In genomic region chr1:6475381-6476133, GRCh38 we compare ENCODE assay signal across 8 cellular contexts. TPM values are rescaled to one million over a fixed set of nuclear protein-coding genes. Genes with fewer than 3 reads are reported as not detected.
DNase-seq lines count a peak whose midpoint lies in the region; ATAC-seq lines count a peak whose summit lies in the region.

No MANE protein-coding gene starts in this region.

- peak; percentile 55 for DNase-seq in Daoy (ENCODE audit: low read depth)
- peak; percentile 71 to 89 (median 76) for DNase-seq in T-helper 17 cell
- DNase-seq in activated naive CD8-positive, alpha-beta T cell treated with anti-CD3 and anti-CD28 coated beads, Interleukin-2, amount 50 U/mL, for 24 hours = peak; percentile 78
- DNase-seq in hepatic stellate cell (ENCODE audit: low spot score) = peak; percentile 89
- DNase-seq in stimulated activated CD4-positive, alpha-beta T cell treated with anti-CD3 and anti-CD28 coated beads, Interleukin-12 subunit alpha, Interleukin-12 subunit beta, amount 100 ng/mL, for 48 hours (ENCODE audit: low read depth in 2 of 3, low spot score in 1 of 3) = peak; percentile 56 to 74 (median 58)
- no peak for DNase-seq in posterior vena cava (ENCODE audit: low spot score)
- DNase-seq in A172 (ENCODE audit: low spot score) = no peak

- H3K27ac Mint-ChIP-seq in T-helper 17 cell = peak overlapping the region; percentile 39
- no peak overlapping the region for H3K27ac Mint-ChIP-seq in activated naive CD8-positive, alpha-beta T cell treated with anti-CD3 and anti-CD28 coated beads, Interleukin-2, amount 50 U/mL, for 24 hours

- no peaks in the 10 kb centered on the region for H3K36me3 Mint-ChIP-seq in T-helper 17 cell (ENCODE audit: low read depth)
- no peaks in the 10 kb centered on the region for H3K36me3 Mint-ChIP-seq in activated naive CD8-positive, alpha-beta T cell treated with anti-CD3 and anti-CD28 coated beads, Interleukin-2, amount 50 U/mL, for 24 hours (ENCODE audit: low read depth)

- no peaks in the 10 kb centered on the region for H3K9me3 Mint-ChIP-seq in activated naive CD8-positive, alpha-beta T cell treated with anti-CD3 and anti-CD28 coated beads, Interleukin-2, amount 50 U/mL, for 24 hours

- ATAC-seq in HG03354 (IDR thresholded peaks at IDR 0.05; ENCODE audit: poor library complexity, severe bottlenecking, unreplicated experiment) (peak; percentile 56), T-helper 17 cell (peak; percentile 98)
- ATAC-seq in activated naive CD8-positive, alpha-beta T cell treated with anti-CD3 and anti-CD28 coated beads, Interleukin-2, amount 50 U/mL, for 24 hours = peak; percentile 82

- intact Hi-C loops in posterior vena cava (cut with DNase I) = no loop called here

- H3K4me1 Mint-ChIP-seq in T-helper 17 cell = peaks cover 9% of the 10 kb centered on the region
- no peaks in the 10 kb centered on the region for H3K4me1 Mint-ChIP-seq in activated naive CD8-positive, alpha-beta T cell treated with anti-CD3 and anti-CD28 coated beads, Interleukin-2, amount 50 U/mL, for 24 hours

- no peaks in the 10 kb centered on the region for H3K9me3 ChIP-seq in T-helper 17 cell (ENCODE audit: control insufficient read depth, low read length, poor library complexity, severe bottlenecking)

- H3K27me3 Mint-ChIP-seq in T-helper 17 cell = no peaks in the 10 kb centered on the region
- H3K27me3 Mint-ChIP-seq in activated naive CD8-positive, alpha-beta T cell treated with anti-CD3 and anti-CD28 coated beads, Interleukin-2, amount 50 U/mL, for 24 hours = no peaks in the 10 kb centered on the region

- H3K4me3 Mint-ChIP-seq in T-helper 17 cell = no peak overlapping the region
- no peak overlapping the region for H3K4me3 Mint-ChIP-seq in activated naive CD8-positive, alpha-beta T cell treated with anti-CD3 and anti-CD28 coated beads, Interleukin-2, amount 50 U/mL, for 24 hours

RNA-seq across cellular contexts. Expression of gene TNFRSF25, which starts 9.6 kb away (rescaled TPM):
- total RNA-seq in Daoy (2014; rRNA removed; shearing (Covaris generic)) = 2.0 and 3.5 TPM in 2 replicates
- 100 to 1,000 TPM; 393 to 433 TPM for total RNA-seq in T-helper 17 cell
- 1 to 10 TPM; 7.0 to 9.2 TPM for total RNA-seq in posterior vena cava
- 5.1 and 6.2 TPM in 2 replicates for total RNA-seq in A172 (2014; rRNA removed; shearing (Covaris generic))

RNA-seq across cellular contexts. Expression of gene PLEKHG5, which starts 15.9 kb away (rescaled TPM):
- total RNA-seq in Daoy (2014; rRNA removed; shearing (Covaris generic)) = 8.1 and 8.4 TPM in 2 replicates
- 10 to 100 TPM; 10.8 to 12.8 TPM for total RNA-seq in T-helper 17 cell
- 10 to 100 TPM in 1 of 2 donors, 1 to 10 TPM in 1; 8.9 to 13.0 TPM for total RNA-seq in posterior vena cava
- 8.6 and 10.1 TPM in 2 replicates for total RNA-seq in A172 (2014; rRNA removed; shearing (Covaris generic))

RNA-seq across cellular contexts. Expression of gene ESPN, which starts 51.0 kb away (rescaled TPM):
- total RNA-seq in Daoy (2014; rRNA removed; shearing (Covaris generic)) = not detected in 2 replicates
- total RNA-seq in T-helper 17 cell = 10 to 100 TPM; 13.2 to 15.7 TPM
- total RNA-seq in posterior vena cava = not detected
- total RNA-seq in A172 (2014; rRNA removed; shearing (Covaris generic)) = 4.0 TPM in 1 of 2 replicates, not detected in the other

RNA-seq across cellular contexts. Expression of gene HES2, which starts 55.8 kb away (rescaled TPM):
- total RNA-seq in Daoy (2014; rRNA removed; shearing (Covaris generic)) = 0.27 TPM in 1 of 2 replicates, not detected in the other
- total RNA-seq in T-helper 17 cell (not detected), posterior vena cava (under 1 TPM in 1 of 2 donors, not detected in 1; 0.14 TPM)
- 2.0 and 3.9 TPM in 2 replicates for total RNA-seq in A172 (2014; rRNA removed; shearing (Covaris generic))

Comparison
In these comparisons a context has a peak if more than half of its experiments do, and no peak if none do; other contexts are left out.
1. DNase-seq: peak in Daoy (single experiment), T-helper 17 cell (3 of 3), activated naive CD8-positive, alpha-beta T cell treated with anti-CD3 and anti-CD28 coated beads, Interleukin-2, amount 50 U/mL, for 24 hours (single experiment), hepatic stellate cell (single experiment) and stimulated activated CD4-positive, alpha-beta T cell treated with anti-CD3 and anti-CD28 coated beads, Interleukin-12 subunit alpha, Interleukin-12 subunit beta, amount 100 ng/mL, for 48 hours (3 of 3); none in posterior vena cava (single experiment) and A172 (single experiment).
2. RNA of gene TNFRSF25, which starts 9.6 kb away (total RNA-seq): 393 to 433 TPM in T-helper 17 cell; 7.0 to 9.2 TPM in posterior vena cava, 5.1 to 6.2 TPM in A172 and 2.0 to 3.5 TPM in Daoy; every median in the first group is over 10 times any median in the second.
3. Peak in every context shown above with its lines, with median percentiles within 50 percentile points of each other: ATAC-seq.